Comparison of ENCODE assay signal across 9 cellular contexts in genomic region chr5:160166069-160166972, GRCh38. TPM values are rescaled to one million over a fixed set of nuclear protein-coding genes. Genes with fewer than 3 reads are reported as not detected.
A peak's percentile ranks its signal among the peaks of the same experiment; 100 is the strongest.
DNase-seq lines count a peak whose midpoint lies in the region; ATAC-seq and TF ChIP-seq lines count a peak whose summit lies in the region.
"Had no signal": no experiment of that assay in that cellular context is flagged by ENCODE, and none has a peak within 500 bp of the region (broad histone marks: within the 10 kb centered on the region; RNA-seq: fewer than 3 reads in every experiment).

No MANE protein-coding gene starts in this region.

- TF ChIP-seq CTCF in WTC11 (IDR thresholded peaks at IDR 0.05) (no peak), GM13977 (IDR thresholded peaks at IDR 0.05; ENCODE audit: extremely low read depth, insufficient read depth, missing control alignments) (no peak)

- H3K27me3 Mint-ChIP-seq in WTC11 (ENCODE audit: low read depth) = no peaks in the 10 kb centered on the region

- H3K9me3 ChIP-seq in HAP-1 (no peaks in the 10 kb centered on the region), subcutaneous abdominal adipose tissue (ENCODE audit: control insufficient read depth in 5 of 5, low read length in 5 of 5) (no peaks in the 10 kb centered on the region)

- in situ Hi-C loops in HAP-1 (cut with MboI; ENCODE audit: low sequenced_read_pairs) (no loop called here), GM13977 (cut with MboI; ENCODE audit: low pct_unique_long_range_greater_than_20kb, low sequenced_read_pairs, unreplicated experiment) (no loop called here)

- H3K36me3 ChIP-seq in HAP-1 (replicated peaks) = no peaks in the 10 kb centered on the region
- H3K36me3 ChIP-seq in subcutaneous abdominal adipose tissue (ENCODE audit: control insufficient read depth in 5 of 5, insufficient read depth in 5 of 5, low read length in 5 of 5) = no peaks in the 10 kb centered on the region

- POLR2A ChIA-PET in WTC11 (lab: Charles Lee) = interaction anchor here (0.6 to 2.6 kb wide), 7 partner anchors 10 to 121 kb away, joined by 3 to 13 read pairs (median 4); no protein-coding TSS in a partner anchor

- ATAC-seq in WTC11 = peak; percentile 38
- ATAC-seq in HG03045 (IDR thresholded peaks at IDR 0.05; ENCODE audit: unreplicated experiment) = no peak

- H3K36me3 Mint-ChIP-seq in WTC11 = peaks cover 4% of the 10 kb centered on the region; the same call in 1 of the 2 replicates

- DNase-seq in HAP-1 (ENCODE audit: low spot score in 2 of 2) (peak; percentile 63 to 95), WTC11 (ENCODE audit: low spot score) (no peak), iPS DF 4.7 (ENCODE audit: extremely low read depth, low spot score) (peak; percentile 74), GM13977 (ENCODE audit: low spot score) (no peak), NCI-H2081 (lab: John Stamatoyannopoulos, UW) (no peak), A172 (ENCODE audit: low spot score) (no peak)
- DNase-seq: KBM-7 had no signal

- peak overlapping the region; percentile 96 for H3K27ac Mint-ChIP-seq in WTC11

- H3K27me3 ChIP-seq in HAP-1 (ENCODE audit: low read depth) = no peaks in the 10 kb centered on the region
- no peaks in the 10 kb centered on the region for H3K27me3 ChIP-seq in subcutaneous abdominal adipose tissue (ENCODE audit: control insufficient read depth in 5 of 5, insufficient read depth in 4 of 5, low read length in 5 of 5)

- H3K4me3 Mint-ChIP-seq in WTC11 = peak overlapping the region; percentile 38

- CTCF ChIA-PET in WTC11 (lab: Charles Lee) = interaction anchor here (1.2 to 1.9 kb wide), 8 partner anchors 9 to 179 kb away, joined by 3 to 10 read pairs (median 5); no protein-coding TSS in a partner anchor

- no peak overlapping the region for H3K9ac ChIP-seq in subcutaneous abdominal adipose tissue (ENCODE audit: low read length in 5 of 5)

- peak overlapping the region; percentile 77 for H3K27ac ChIP-seq in subcutaneous abdominal adipose tissue (ENCODE audit: low read depth, low read length)

- no peak overlapping the region for H3K4me3 ChIP-seq in HAP-1
- no peak overlapping the region for H3K4me3 ChIP-seq in subcutaneous abdominal adipose tissue (ENCODE audit: low read depth in 1 of 5, low read length in 5 of 5)

- H3K4me1 Mint-ChIP-seq in WTC11 = peaks cover 66% of the 10 kb centered on the region

- H3K9me3 Mint-ChIP-seq in WTC11 = no peaks in the 10 kb centered on the region

- H3K4me1 ChIP-seq in HAP-1 = peaks cover 22% of the 10 kb centered on the region
- peaks cover 13 to 26% (median 23%) of the 10 kb centered on the region in 5 donors for H3K4me1 ChIP-seq in subcutaneous abdominal adipose tissue (ENCODE audit: control insufficient read depth in 5 of 5, insufficient read depth in 5 of 5, low read length in 5 of 5)

TF ChIP-seq in WTC11, 78 proteins besides CTCF, POLR2A, EP300 and RAD21:
- no peak for TF ChIP-seq ZNF281 (CRISPR knock-in tag; IDR thresholded peaks at IDR 0.05)
- TF ChIP-seq NR2C2 (CRISPR knock-in tag; IDR thresholded peaks at IDR 0.05) = no peak
- no peak for TF ChIP-seq ZBTB43 (CRISPR knock-in tag; IDR thresholded peaks at IDR 0.05)
- TF ChIP-seq TEAD4 (CRISPR knock-in tag; IDR thresholded peaks at IDR 0.05) = no peak
- no peak for TF ChIP-seq ERG (CRISPR knock-in tag; IDR thresholded peaks at IDR 0.05)
- TF ChIP-seq E2F4 (CRISPR knock-in tag; IDR thresholded peaks at IDR 0.05; ENCODE audit: borderline replicate concordance, low read depth) = no peak
- no peak for TF ChIP-seq NR1H2 (CRISPR knock-in tag; IDR thresholded peaks at IDR 0.05)
- TF ChIP-seq ZNF317 (CRISPR knock-in tag; IDR thresholded peaks at IDR 0.05; ENCODE audit: borderline replicate concordance, low read depth) = no peak
- no peak for TF ChIP-seq MYBL2 (CRISPR knock-in tag; IDR thresholded peaks at IDR 0.05)
- TF ChIP-seq ETV6 (CRISPR knock-in tag; IDR thresholded peaks at IDR 0.05) = peak; percentile 53; the same call in 1 of the 2 replicates
- TF ChIP-seq ZMAT4 (CRISPR knock-in tag; IDR thresholded peaks at IDR 0.05) = no peak
- TF ChIP-seq USF2 (CRISPR knock-in tag; IDR thresholded peaks at IDR 0.05) = peak; percentile 85
- peak; percentile 80 for TF ChIP-seq USF1 (CRISPR knock-in tag; IDR thresholded peaks at IDR 0.05)

RNA-seq across cellular contexts. Expression of gene PWWP2A, which starts 47.1 kb away (rescaled TPM):
- 61.1 to 63.8 TPM (median 62.4 TPM) in 3 replicates for total RNA-seq in WTC11 (2021)
- 17.7 and 21.0 TPM in 2 replicates for total RNA-seq in A172 (2014; rRNA removed; shearing (Covaris generic))

Comparison
In these comparisons a context has a peak if more than half of its experiments do, and no peak if none do; other contexts are left out.
1. DNase-seq: peak in HAP-1 (2 of 2) and iPS DF 4.7 (single experiment); none in WTC11 (single experiment), GM13977 (single experiment), NCI-H2081 (0 of 2) and A172 (single experiment).